In genomic region chrX:40153335-40154221, GRCh38 we compare ENCODE assay signal across 8 cellular contexts. TPM values are rescaled to one million over a fixed set of nuclear protein-coding genes. Genes with fewer than 3 reads are reported as not detected.
DNase-seq lines count a peak whose midpoint lies in the region; ATAC-seq and TF ChIP-seq lines count a peak whose summit lies in the region.

No MANE protein-coding gene starts in this region.

- H3K27ac Mint-ChIP-seq in activated naive CD8-positive, alpha-beta T cell treated with anti-CD3 and anti-CD28 coated beads for 36 hours, result peak overlapping the region; percentile 83
- H3K27ac Mint-ChIP-seq in progenitor cell of endocrine pancreas, result no peak overlapping the region

- H3K36me3 ChIP-seq in PC-9 (ENCODE audit: low read depth) (no peaks in the 10 kb centered on the region), heart right ventricle (no peaks in the 10 kb centered on the region)

- no peaks in the 10 kb centered on the region for H3K9me3 ChIP-seq in PC-9 (ENCODE audit: insufficient read depth, low read depth)
- H3K9me3 ChIP-seq in heart right ventricle, result no peaks in the 10 kb centered on the region

- 0 out of 2 replicates have a peak overlapping the region, but pooled peaks have one; percentile 39 for H2AFZ ChIP-seq in PC-9

- H4K20me1 ChIP-seq in PC-9 (ENCODE audit: insufficient read depth), result no peaks in the 10 kb centered on the region

- CTCF ChIA-PET in PC-9 (lab: Charles Lee), result no interaction called here

- no peak for TF ChIP-seq CTCF in PC-9 (conservative IDR thresholded peaks at IDR 0.05)
- TF ChIP-seq CTCF in heart right ventricle (IDR thresholded peaks at IDR 0.05), result peak in 4 of 9 donors; percentile 6 to 41 (median 16)
- TF ChIP-seq CTCF in progenitor cell of endocrine pancreas (IDR thresholded peaks at IDR 0.05; ENCODE audit: unreplicated experiment), result no peak

- no peaks in the 10 kb centered on the region for H3F3A ChIP-seq in PC-9 (ENCODE audit: insufficient read depth, low read depth)

- H3K27me3 ChIP-seq in PC-9 (ENCODE audit: insufficient read depth, low read depth) (no peaks in the 10 kb centered on the region), heart right ventricle (peaks cover 0 to 100% (median 0%) of the 10 kb centered on the region in 7 donors)

- H3K4me1 Mint-ChIP-seq in activated naive CD8-positive, alpha-beta T cell treated with anti-CD3 and anti-CD28 coated beads for 36 hours, result peaks cover 17% of the 10 kb centered on the region
- H3K4me1 Mint-ChIP-seq in progenitor cell of endocrine pancreas (ENCODE audit: low read depth), result peaks cover 10% of the 10 kb centered on the region

- peak overlapping the region; percentile 69 for H3K4me2 ChIP-seq in PC-9

- no peaks in the 10 kb centered on the region for H3K9me3 Mint-ChIP-seq in activated naive CD8-positive, alpha-beta T cell treated with anti-CD3 and anti-CD28 coated beads for 36 hours
- no peaks in the 10 kb centered on the region for H3K9me3 Mint-ChIP-seq in progenitor cell of endocrine pancreas (ENCODE audit: low read depth)

- H3K36me3 Mint-ChIP-seq in activated naive CD8-positive, alpha-beta T cell treated with anti-CD3 and anti-CD28 coated beads for 36 hours, result no peaks in the 10 kb centered on the region
- H3K36me3 Mint-ChIP-seq in progenitor cell of endocrine pancreas (ENCODE audit: insufficient read depth), result peaks cover 3% of the 10 kb centered on the region

- H3K9me2 ChIP-seq in PC-9 (ENCODE audit: insufficient read depth), result no peaks in the 10 kb centered on the region

- H3K4me3 ChIP-seq in PC-9 (peak overlapping the region; percentile 51; the same call in 1 of the 2 replicates), heart right ventricle (peak overlapping the region; percentile 32 to 56 (median 53))

- ATAC-seq in HG03039 (IDR thresholded peaks at IDR 0.05; ENCODE audit: unreplicated experiment), result peak; percentile 57
- ATAC-seq in heart right ventricle, result peak; percentile 2 to 39 (median 28)

- H3K4me1 ChIP-seq in PC-9 (replicated peaks; ENCODE audit: insufficient read depth), result no peaks in the 10 kb centered on the region
- H3K4me1 ChIP-seq in heart right ventricle, result peaks cover 6 to 66% (median 45%) of the 10 kb centered on the region in 9 donors

- H3K27ac ChIP-seq in PC-9, result 0 out of 2 replicates have a peak overlapping the region, but pooled peaks have one; percentile 23
- H3K27ac ChIP-seq in heart right ventricle, result peak overlapping the region; percentile 21 to 89 (median 82)

- peak overlapping the region; percentile 74 for H3K4me3 Mint-ChIP-seq in activated naive CD8-positive, alpha-beta T cell treated with anti-CD3 and anti-CD28 coated beads for 36 hours
- peak overlapping the region; percentile 53 for H3K4me3 Mint-ChIP-seq in progenitor cell of endocrine pancreas (ENCODE audit: low read depth)

- intact Hi-C loops in PC-9 (cut with micrococcal nuclease; ENCODE audit: unreplicated experiment), result loop anchor here (5.0 kb wide), 1 partner anchor 46 kb away; no protein-coding TSS in a partner anchor
- intact Hi-C loops in heart right ventricle (cut with DNase I), result loop anchor here in 9 of 10 donors (2.0 to 10.0 kb wide), 12 partner anchors 21 to 419 kb away; partner anchors contain the start of gene BCOR (in 1 of the 9)

- no TSS peak for BruUV-seq in PC-9 (replicated peaks; lab: Mats Ljungman, UMichigan)

- POLR2A ChIA-PET in PC-9 (lab: Charles Lee; ENCODE audit: unreplicated experiment), result interaction anchor here (0.5 kb wide), 1 partner anchor 49 kb away, joined by 4 read pairs; no protein-coding TSS in a partner anchor

- H3K79me2 ChIP-seq in PC-9 (ENCODE audit: low read depth), result no peaks in the 10 kb centered on the region

- no peaks in the 10 kb centered on the region for H3K27me3 Mint-ChIP-seq in activated naive CD8-positive, alpha-beta T cell treated with anti-CD3 and anti-CD28 coated beads for 36 hours
- H3K27me3 Mint-ChIP-seq in progenitor cell of endocrine pancreas, result peaks cover 32% of the 10 kb centered on the region

- 1% methylated on average over 37 to 62 of the region's 68 CpGs for WGBS in heart right ventricle, 2 donors

- peak; percentile 40 for DNase-seq in NK-92 treated with Interleukin-12 subunit alpha and Interleukin-12 subunit beta, amount 100 ng/mL, for 24 hours (lab: John Stamatoyannopoulos, UW)
- DNase-seq in NK-92 (lab: John Stamatoyannopoulos, UW; ENCODE audit: unreplicated experiment) (no peak), PC-9 (no peak), heart right ventricle (no peak), progenitor cell of endocrine pancreas (ENCODE audit: low spot score, unreplicated experiment) (no peak), HCEC 1CT (no peak)
- peak; percentile 78 for DNase-seq in activated naive CD8-positive, alpha-beta T cell treated with anti-CD3 and anti-CD28 coated beads for 36 hours

RNA-seq across cellular contexts. Expression of gene BCOR, which starts 55.8 kb away (rescaled TPM):
- 0.68 and 1.5 TPM in 2 replicates for total RNA-seq in PC-9 (2021)
- 10 to 100 TPM; 32.3 to 36.0 TPM for total RNA-seq in activated naive CD8-positive, alpha-beta T cell treated with anti-CD3 and anti-CD28 coated beads for 36 hours
- 10 to 100 TPM; 12.4 to 27.2 (median 19.9) TPM for total RNA-seq in heart right ventricle
- 10 to 100 TPM in 1 of 2 donors, 1 to 10 TPM in 1; 9.1 to 10.5 TPM for polyA plus RNA-seq in heart right ventricle
- 20.5 TPM in 2 replicates for total RNA-seq in progenitor cell of endocrine pancreas

Comparison
In these comparisons a context has a peak if more than half of its experiments do, and no peak if none do; other contexts are left out.
1. DNase-seq: peak in NK-92 treated with Interleukin-12 subunit alpha and Interleukin-12 subunit beta, amount 100 ng/mL, for 24 hours (single experiment) and activated naive CD8-positive, alpha-beta T cell treated with anti-CD3 and anti-CD28 coated beads for 36 hours (single experiment); none in NK-92 (single experiment), PC-9 (0 of 2), heart right ventricle (0 of 2), progenitor cell of endocrine pancreas (single experiment) and HCEC 1CT (single experiment).